9 cellular contexts compared by ENCODE assay signal in the genomic region with DNA sequence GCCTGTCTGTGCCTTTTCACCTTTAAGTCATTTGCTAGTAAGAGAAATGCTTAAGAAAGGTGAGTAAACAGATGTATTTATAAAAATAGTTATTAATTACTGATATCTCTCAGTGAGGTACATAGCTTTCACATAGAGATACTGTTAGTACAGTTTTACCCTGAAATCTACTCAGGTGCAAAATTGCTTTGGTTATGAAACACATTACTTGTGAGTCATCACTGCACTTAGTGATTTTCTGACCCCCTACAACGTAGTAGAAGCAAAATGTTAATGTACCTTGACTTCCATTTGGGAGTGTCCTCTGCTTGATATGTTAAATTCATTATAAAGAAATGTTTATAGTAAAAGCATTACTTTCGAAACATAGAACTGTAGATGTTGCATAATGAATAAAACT. TPM values are rescaled to one million over a fixed set of nuclear protein-coding genes. Genes with fewer than 3 reads are reported as not detected.
DNase-seq lines count a peak whose midpoint lies in the region; ATAC-seq, FAIRE-seq and TF ChIP-seq lines count a peak whose summit lies in the region.
"Had no signal": no experiment of that assay in that cellular context is flagged by ENCODE, and none has a peak within 500 bp of the region (broad histone marks: within the 10 kb centered on the region; RNA-seq: fewer than 3 reads in every experiment).

No MANE protein-coding gene starts in this region.

- intact Hi-C loops in dorsolateral prefrontal cortex (cut with DNase I) = loop anchor here in 1 of 2 donors (10.0 kb wide), 1 partner anchor 482 kb away; a partner anchor contains a TSS

- H3K27me3 Mint-ChIP-seq in progenitor cell of endocrine pancreas = no peaks in the 10 kb centered on the region

- H3K36me3 Mint-ChIP-seq in progenitor cell of endocrine pancreas (ENCODE audit: insufficient read depth) = peaks cover 5% of the 10 kb centered on the region

- peaks cover 45% of the 10 kb centered on the region for H3K4me1 ChIP-seq in keratinocyte (ENCODE audit: control insufficient read depth, extremely low read depth, insufficient read depth, low read length)

- H3K27ac ChIP-seq in keratinocyte (ENCODE audit: control insufficient read depth, insufficient read depth, low read length) (no peak overlapping the region), dorsolateral prefrontal cortex (peak overlapping the region in 2 of 59 donors; percentile 5 to 17)

- H3K27me3 ChIP-seq in keratinocyte (ENCODE audit: control insufficient read depth, extremely low read depth, insufficient read depth, low read length) (no peaks in the 10 kb centered on the region), dorsolateral prefrontal cortex (no peaks in the 10 kb centered on the region)

- H3K9me1 ChIP-seq in keratinocyte (ENCODE audit: control insufficient read depth, extremely low read depth, insufficient read depth, low read length) = no peaks in the 10 kb centered on the region

- no peak overlapping the region for H3K4me3 Mint-ChIP-seq in progenitor cell of endocrine pancreas (ENCODE audit: low read depth)

- TF ChIP-seq CTCF in keratinocyte (optimal IDR thresholded peaks at IDR 0.05 in 1 of 3, IDR thresholded peaks at IDR 0.05 in 1 of 3, conservative IDR thresholded peaks at IDR 0.05 in 1 of 3; ENCODE audit: extremely low read depth in 1 of 3, insufficient read depth in 2 of 3, low read length in 3 of 3) (no peak), dorsolateral prefrontal cortex (IDR thresholded peaks at IDR 0.05 in 54 of 56, conservative IDR thresholded peaks at IDR 0.05 in 2 of 56; ENCODE audit: low read depth in 1 of 56, partially characterized antibody in 56 of 56) (no peak), progenitor cell of endocrine pancreas (IDR thresholded peaks at IDR 0.05; ENCODE audit: unreplicated experiment) (no peak)

- H3K9me3 Mint-ChIP-seq in progenitor cell of endocrine pancreas (ENCODE audit: low read depth) = no peaks in the 10 kb centered on the region

- no peak overlapping the region for H2AFZ ChIP-seq in keratinocyte (ENCODE audit: control insufficient read depth, low read length)

- no peaks in the 10 kb centered on the region for H3K9me3 ChIP-seq in keratinocyte (ENCODE audit: control insufficient read depth, low read depth, low read length)

- peak overlapping the region; percentile 25 for H3K4me2 ChIP-seq in keratinocyte (ENCODE audit: control insufficient read depth, extremely low read depth, insufficient read depth, low read depth, low read length)

- no peak for TF ChIP-seq RAD21 in Ishikawa (IDR thresholded peaks at IDR 0.05; ENCODE audit: low read depth)

- H3K9ac ChIP-seq in keratinocyte (ENCODE audit: control insufficient read depth, extremely low read depth, insufficient read depth, low read length) = no peak overlapping the region

- dilution Hi-C loops in keratinocyte (cut with MboI; ENCODE audit: extremely low pct_ligation_motif_present, low sequenced_read_pairs) = no loop called here

- H3K4me3 ChIP-seq in keratinocyte (ENCODE audit: control insufficient read depth in 2 of 3, extremely low read depth in 1 of 3, insufficient read depth in 2 of 3, low read depth in 1 of 3, low read length in 3 of 3) = no peak overlapping the region
- peak overlapping the region in 18 of 59 donors; percentile 1 to 98 (median 18) for H3K4me3 ChIP-seq in dorsolateral prefrontal cortex

- no peak for FAIRE-seq in keratinocyte (lab: Jason Lieb, UNC)
- FAIRE-seq: colon had no signal

- peaks cover 34% of the 10 kb centered on the region for H3K4me1 Mint-ChIP-seq in progenitor cell of endocrine pancreas (ENCODE audit: low read depth)

- no peak for TF ChIP-seq EP300 in Ishikawa (IDR thresholded peaks at IDR 0.05; ENCODE audit: borderline replicate concordance)

- TF ChIP-seq POLR2A in GM18505 (IDR thresholded peaks at IDR 0.05; ENCODE audit: borderline replicate concordance, extremely low read depth, insufficient read depth, insufficient read length) = no peak

- no peak overlapping the region for H3K27ac Mint-ChIP-seq in progenitor cell of endocrine pancreas

- DNase-seq in keratinocyte (ENCODE audit: low read depth, low spot score) = no peak
- no peak for DNase-seq in dorsolateral prefrontal cortex
- DNase-seq in progenitor cell of endocrine pancreas (ENCODE audit: low spot score, unreplicated experiment) = no peak
- DNase-seq in SKM-1 treated with dmso at 0.1 percent for 144 hours (lab: John Stamatoyannopoulos, UW; ENCODE audit: unreplicated experiment) = no peak
- DNase-seq in activated CD4-positive, alpha-beta T cell treated with anti-CD3 and anti-CD28 coated beads, Interleukin-2, amount 50 U/mL, for 48 hours = no peak

- ATAC-seq in GM18505 (IDR thresholded peaks at IDR 0.05; ENCODE audit: unreplicated experiment) (peak; percentile 65), GM21576 (IDR thresholded peaks at IDR 0.05; ENCODE audit: unreplicated experiment) (peak; percentile 75)

- peaks cover 21% of the 10 kb centered on the region for H4K20me1 ChIP-seq in keratinocyte (ENCODE audit: control insufficient read depth, extremely low read depth, insufficient read depth, low read length)

- H3K79me2 ChIP-seq in keratinocyte (ENCODE audit: control insufficient read depth, insufficient read depth, low read length) = peaks cover 99% of the 10 kb centered on the region

- H3K36me3 ChIP-seq in keratinocyte (ENCODE audit: control insufficient read depth in 2 of 2, extremely low read depth in 1 of 2, insufficient read depth in 2 of 2, low read length in 2 of 2) = peaks cover 2 to 9% of the 10 kb centered on the region in 2 experiments

TF ChIP-seq in Ishikawa, 13 proteins besides CTCF, POLR2A, EP300 and RAD21:
- TF ChIP-seq CEBPB (IDR thresholded peaks at IDR 0.05) = peak; percentile 54; the same call in 1 of the 2 replicates
- TF ChIP-seq, protein P1, sequence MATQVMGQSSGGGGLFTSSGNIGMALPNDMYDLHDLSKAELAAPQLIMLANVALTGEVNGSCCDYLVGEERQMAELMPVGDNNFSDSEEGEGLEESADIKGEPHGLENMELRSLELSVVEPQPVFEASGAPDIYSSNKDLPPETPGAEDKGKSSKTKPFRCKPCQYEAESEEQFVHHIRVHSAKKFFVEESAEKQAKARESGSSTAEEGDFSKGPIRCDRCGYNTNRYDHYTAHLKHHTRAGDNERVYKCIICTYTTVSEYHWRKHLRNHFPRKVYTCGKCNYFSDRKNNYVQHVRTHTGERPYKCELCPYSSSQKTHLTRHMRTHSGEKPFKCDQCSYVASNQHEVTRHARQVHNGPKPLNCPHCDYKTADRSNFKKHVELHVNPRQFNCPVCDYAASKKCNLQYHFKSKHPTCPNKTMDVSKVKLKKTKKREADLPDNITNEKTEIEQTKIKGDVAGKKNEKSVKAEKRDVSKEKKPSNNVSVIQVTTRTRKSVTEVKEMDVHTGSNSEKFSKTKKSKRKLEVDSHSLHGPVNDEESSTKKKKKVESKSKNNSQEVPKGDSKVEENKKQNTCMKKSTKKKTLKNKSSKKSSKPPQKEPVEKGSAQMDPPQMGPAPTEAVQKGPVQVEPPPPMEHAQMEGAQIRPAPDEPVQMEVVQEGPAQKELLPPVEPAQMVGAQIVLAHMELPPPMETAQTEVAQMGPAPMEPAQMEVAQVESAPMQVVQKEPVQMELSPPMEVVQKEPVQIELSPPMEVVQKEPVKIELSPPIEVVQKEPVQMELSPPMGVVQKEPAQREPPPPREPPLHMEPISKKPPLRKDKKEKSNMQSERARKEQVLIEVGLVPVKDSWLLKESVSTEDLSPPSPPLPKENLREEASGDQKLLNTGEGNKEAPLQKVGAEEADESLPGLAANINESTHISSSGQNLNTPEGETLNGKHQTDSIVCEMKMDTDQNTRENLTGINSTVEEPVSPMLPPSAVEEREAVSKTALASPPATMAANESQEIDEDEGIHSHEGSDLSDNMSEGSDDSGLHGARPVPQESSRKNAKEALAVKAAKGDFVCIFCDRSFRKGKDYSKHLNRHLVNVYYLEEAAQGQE (IDR thresholded peaks at IDR 0.05; ENCODE audit: low read depth) = no peak

RNA-seq across cellular contexts. Expression of a gene that starts 6.5 kb away (rescaled TPM):
- polyA plus RNA-seq in keratinocyte = 70.9 to 130 TPM (median 98.4 TPM) in 3 replicates
- polyA plus RNA-seq in keratinocyte (2011; ENCODE audit: low read depth) = 73.4 TPM
- 35.9 and 65.0 TPM in 2 replicates for polyA plus RNA-seq in keratinocyte (2011; cell fraction: cytosol; rRNA removed)
- 125 and 208 TPM in 2 replicates for polyA plus RNA-seq in keratinocyte (2011; cell fraction: nucleus; rRNA removed)
- polyA plus RNA-seq in keratinocyte (2012; ENCODE audit: low replicate concordance) = 84.0 and 86.3 TPM in 2 replicates
- polyA minus RNA-seq in keratinocyte = 54.3 to 225 TPM (median 97.0 TPM) in 3 replicates
- polyA minus RNA-seq in keratinocyte (2011; cell fraction: cytosol; rRNA and poly(A)+ RNA removed) = 85.0 TPM
- 243 and 504 TPM in 2 replicates for polyA minus RNA-seq in keratinocyte (2011; cell fraction: nucleus; rRNA and poly(A)+ RNA removed)
- total RNA-seq in dorsolateral prefrontal cortex (100 to 1,000 TPM; 130 to 387 (median 309) TPM), progenitor cell of endocrine pancreas (116 and 128 TPM in 2 replicates)
